35 cellular contexts compared by ENCODE assay signal in the genomic region with DNA sequence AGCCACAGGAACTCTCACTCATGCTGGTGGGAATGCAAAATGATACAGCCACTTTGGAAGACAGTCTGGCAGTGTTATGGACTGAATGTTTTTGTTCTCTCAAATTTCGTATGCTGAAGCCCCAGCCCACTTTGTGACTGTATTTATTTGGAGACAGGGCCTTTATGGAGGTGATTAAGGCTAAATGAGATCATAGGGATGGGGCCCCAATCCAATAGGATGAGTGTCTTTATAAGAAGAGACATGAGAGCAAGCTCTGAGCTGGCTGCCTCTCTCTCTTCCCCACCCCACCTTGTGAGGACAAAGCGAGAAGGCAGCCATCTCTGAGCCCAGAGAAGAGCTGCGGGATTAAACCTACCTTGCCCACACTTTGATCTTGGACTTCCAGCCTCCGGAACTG.
"Had no signal": no experiment of that assay in that cellular context is flagged by ENCODE, and none has a peak within 500 bp of the region (broad histone marks: within the 10 kb centered on the region; RNA-seq: fewer than 3 reads in every experiment).

No MANE protein-coding gene starts in this region.

- DNase-seq: activated effector memory CD4-positive, alpha-beta T cell treated with anti-CD3 and anti-CD28 coated beads, Interleukin-2, amount 50 U/mL, for 16 hours; activated effector memory CD4-positive, alpha-beta T cell treated with Interleukin-2 at 50 U/mL for 16 hours; activated gamma-delta T cell; activated gamma-delta T cell treated with Interleukin-2 at 50 U/mL for 16 hours; activated naive CD4-positive, alpha-beta T cell; activated naive CD4-positive, alpha-beta T cell treated with anti-CD3 and anti-CD28 coated beads for 36 hours; activated naive CD4-positive, alpha-beta T cell treated with anti-CD3 and anti-CD28 coated beads, Interleukin-2, amount 10 ng/mL, durations not matched to agents 7 days and 5 days; activated naive CD4-positive, alpha-beta T cell treated with anti-CD3 and anti-CD28 coated beads, Interleukin-2, amount 50 U/mL, for 16 hours; activated naive CD4-positive, alpha-beta T cell treated with Interleukin-2 at 50 U/mL for 16 hours; activated naive CD8-positive, alpha-beta T cell treated with anti-CD3 and anti-CD28 coated beads for 36 hours; activated naive CD8-positive, alpha-beta T cell treated with anti-CD3 and anti-CD28 coated beads, Interleukin-2, amount 10 ng/mL, durations not matched to agents 7 days and 5 days; activated naive CD8-positive, alpha-beta T cell treated with anti-CD3 and anti-CD28 coated beads, Interleukin-2, amount 50 U/mL, for 24 hours; activated T-cell treated with anti-CD3 and anti-CD28 coated beads for 4 hours; activated T-cell treated with anti-CD3 and anti-CD28 coated beads, Interleukin-2, amount 50 U/mL, for 1 hour; activated T-cell treated with anti-CD3 and anti-CD28 coated beads, Interleukin-2, amount 50 U/mL, for 24 hours; activated T-cell treated with anti-CD3 and anti-CD28 coated beads, Interleukin-2, amount 50 U/mL, for 4 hours; activated T-cell treated with anti-CD3 and anti-CD28 coated beads, Interleukin-2, amount 50 U/mL, for 48 hours; activated T-cell treated with anti-CD3 and anti-CD28 coated beads, Interleukin-2, amount 50 U/mL, for 72 hours; adrenal gland; amniotic stem cell; amygdala; anterior cingulate cortex; aorta; body of pancreas; brain microvascular endothelial cell; caudate nucleus; central memory CD4-positive, alpha-beta T cell; cerebellar nuclear complex had no signal

- H3K4me3 ChIP-seq: adrenal gland, ascending aorta, body of pancreas, breast epithelium, cardiac muscle cell had no signal

- H3K36me3 ChIP-seq: adrenal gland, ascending aorta, brain microvascular endothelial cell, breast epithelium, cardiac muscle cell had no signal

- ATAC-seq: activated naive CD4-positive, alpha-beta T cell treated with anti-CD3 and anti-CD28 coated beads, Interleukin-2, amount 50 U/mL, for 72 hours; activated naive CD8-positive, alpha-beta T cell treated with anti-CD3 and anti-CD28 coated beads, Interleukin-2, amount 50 U/mL, for 24 hours; activated T-cell treated with anti-CD3 and anti-CD28 coated beads, Interleukin-2, amount 50 U/mL, for 4 hours; activated T-cell treated with anti-CD3 and anti-CD28 coated beads, Interleukin-2, amount 50 U/mL, for 72 hours; activated T-helper 17 cell treated with anti-CD3 and anti-CD28 coated beads, Interleukin-2, amount 50 U/mL, for 72 hours; body of pancreas had no signal

- H3K4me1 ChIP-seq: ascending aorta, breast epithelium had no signal

- FAIRE-seq: astrocyte, bronchial epithelial cell had no signal

- H3K9me3 ChIP-seq: body of pancreas had no signal

- H3K27me3 ChIP-seq: adrenal gland, ascending aorta, body of pancreas, brain microvascular endothelial cell, breast epithelium, cardiac muscle cell had no signal

- H3K27ac ChIP-seq: adrenal gland, ascending aorta, body of pancreas, brain microvascular endothelial cell, breast epithelium, cardiac muscle cell had no signal
